12 cellular contexts compared by ENCODE assay signal in the genomic region with DNA sequence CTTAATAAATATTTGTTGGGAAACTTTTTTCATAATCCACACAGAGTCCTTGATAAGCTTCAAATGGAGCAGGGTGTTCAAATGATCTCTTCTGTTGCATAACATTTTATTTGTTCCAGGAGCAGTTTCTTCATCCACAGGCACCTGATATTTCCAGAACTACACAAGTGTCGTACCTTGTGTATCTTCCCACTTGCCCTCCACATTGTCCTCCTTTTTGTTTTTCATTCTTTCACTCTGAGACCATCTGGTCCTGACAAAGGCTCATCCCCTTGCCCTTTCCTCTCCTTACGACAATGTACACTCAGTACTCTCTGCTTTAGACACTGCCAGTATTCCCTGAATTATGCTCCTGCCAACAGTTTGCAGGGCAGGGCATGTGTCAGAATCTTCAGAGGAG. TPM values are rescaled to one million over a fixed set of nuclear protein-coding genes. Genes with fewer than 3 reads are reported as not detected.
DNase-seq lines count a peak whose midpoint lies in the region; ATAC-seq and TF ChIP-seq lines count a peak whose summit lies in the region.
"Had no signal": no experiment of that assay in that cellular context is flagged by ENCODE, and none has a peak within 500 bp of the region (broad histone marks: within the 10 kb centered on the region; RNA-seq: fewer than 3 reads in every experiment).

No MANE protein-coding gene starts in this region.

- H3K9me3 Mint-ChIP-seq in type B pancreatic cell: no peaks in the 10 kb centered on the region
- no peaks in the 10 kb centered on the region for H3K9me3 Mint-ChIP-seq in osteocyte (ENCODE audit: unreplicated experiment)
- no peaks in the 10 kb centered on the region for H3K9me3 Mint-ChIP-seq in activated naive CD8-positive, alpha-beta T cell treated with anti-CD3 and anti-CD28 coated beads, Interleukin-2, amount 50 U/mL, for 24 hours
- H3K9me3 Mint-ChIP-seq: CD8-positive, alpha-beta memory T cell had no signal

- H3K36me3 Mint-ChIP-seq in type B pancreatic cell (no peaks in the 10 kb centered on the region), osteocyte (ENCODE audit: unreplicated experiment) (no peaks in the 10 kb centered on the region)
- no peaks in the 10 kb centered on the region for H3K36me3 Mint-ChIP-seq in activated naive CD8-positive, alpha-beta T cell treated with anti-CD3 and anti-CD28 coated beads, Interleukin-2, amount 50 U/mL, for 24 hours (ENCODE audit: low read depth)
- H3K36me3 Mint-ChIP-seq: CD8-positive, alpha-beta memory T cell had no signal

- H3K27me3 Mint-ChIP-seq in type B pancreatic cell (peaks cover 3% of the 10 kb centered on the region), osteocyte (ENCODE audit: unreplicated experiment) (no peaks in the 10 kb centered on the region)
- peaks cover 7% of the 10 kb centered on the region for H3K27me3 Mint-ChIP-seq in activated naive CD8-positive, alpha-beta T cell treated with anti-CD3 and anti-CD28 coated beads, Interleukin-2, amount 50 U/mL, for 24 hours

- H3K27me3 ChIP-seq in esophagus muscularis mucosa: no peaks in the 10 kb centered on the region
- no peaks in the 10 kb centered on the region for H3K27me3 ChIP-seq in sigmoid colon
- H3K27me3 ChIP-seq: BLaER1 had no signal

- no peaks in the 10 kb centered on the region for H3K9me3 ChIP-seq in esophagus muscularis mucosa
- H3K9me3 ChIP-seq in sigmoid colon: no peaks in the 10 kb centered on the region
- H3K9me3 ChIP-seq: BLaER1, Caco-2 had no signal

- H3K4me1 ChIP-seq in esophagus muscularis mucosa (peaks cover 6 to 60% (median 50%) of the 10 kb centered on the region in 4 donors), sigmoid colon (peaks cover 0 to 56% (median 41%) of the 10 kb centered on the region in 4 donors)

- TF ChIP-seq EP300 in esophagus muscularis mucosa (IDR thresholded peaks at IDR 0.05) (peak; percentile 84), sigmoid colon (IDR thresholded peaks at IDR 0.05) (no peak)

- no peak overlapping the region for H3K4me3 Mint-ChIP-seq in type B pancreatic cell
- H3K4me3 Mint-ChIP-seq in osteocyte (ENCODE audit: unreplicated experiment): no peak overlapping the region
- H3K4me3 Mint-ChIP-seq in activated naive CD8-positive, alpha-beta T cell treated with anti-CD3 and anti-CD28 coated beads, Interleukin-2, amount 50 U/mL, for 24 hours: no peak overlapping the region
- H3K4me3 Mint-ChIP-seq: CD8-positive, alpha-beta memory T cell had no signal

- TF ChIP-seq POLR2A in esophagus muscularis mucosa (IDR thresholded peaks at IDR 0.05; ENCODE audit: low read depth): no peak
- no peak for TF ChIP-seq POLR2A in sigmoid colon (IDR thresholded peaks at IDR 0.05)

- intact Hi-C loops in esophagus muscularis mucosa (cut with DNase I): loop anchor here (10.0 kb wide), 1 partner anchor 138 kb away; no protein-coding TSS in a partner anchor
- intact Hi-C loops in sigmoid colon (cut with DNase I): loop anchor here (10.0 kb wide), 2 partner anchors 212 to 218 kb away; a partner anchor contains a TSS

- H3K36me3 ChIP-seq in esophagus muscularis mucosa: no peaks in the 10 kb centered on the region
- no peaks in the 10 kb centered on the region for H3K36me3 ChIP-seq in sigmoid colon
- H3K36me3 ChIP-seq: BLaER1 had no signal

- H3K4me1 Mint-ChIP-seq in type B pancreatic cell (ENCODE audit: unreplicated experiment) (peaks cover 30% of the 10 kb centered on the region), osteocyte (ENCODE audit: unreplicated experiment) (peaks cover 22% of the 10 kb centered on the region)
- peaks cover 3% of the 10 kb centered on the region for H3K4me1 Mint-ChIP-seq in activated naive CD8-positive, alpha-beta T cell treated with anti-CD3 and anti-CD28 coated beads, Interleukin-2, amount 50 U/mL, for 24 hours

- peak; percentile 86 for ATAC-seq in left lobe of liver
- no peak for ATAC-seq in activated naive CD8-positive, alpha-beta T cell treated with anti-CD3 and anti-CD28 coated beads, Interleukin-2, amount 50 U/mL, for 24 hours

- DNase-seq in esophagus muscularis mucosa (ENCODE audit: extremely low spot score): no peak
- DNase-seq in left lobe of liver (ENCODE audit: low spot score): no peak
- DNase-seq in sigmoid colon: no peak
- DNase-seq in type B pancreatic cell (ENCODE audit: extremely low spot score, unreplicated experiment): no peak
- DNase-seq in osteocyte (ENCODE audit: extremely low spot score, unreplicated experiment): no peak
- no peak for DNase-seq in activated naive CD8-positive, alpha-beta T cell treated with anti-CD3 and anti-CD28 coated beads, Interleukin-2, amount 50 U/mL, for 24 hours
- no peak for DNase-seq in Kasumi-1 (lab: John Stamatoyannopoulos, UW)
- DNase-seq: Caco-2; CD8-positive, alpha-beta memory T cell; DND-41; GDM1 had no signal

- no peak overlapping the region for H3K4me3 ChIP-seq in esophagus muscularis mucosa
- H3K4me3 ChIP-seq in sigmoid colon: no peak overlapping the region
- H3K4me3 ChIP-seq: BLaER1 had no signal

- TF ChIP-seq CTCF in esophagus muscularis mucosa (IDR thresholded peaks at IDR 0.05): no peak
- no peak for TF ChIP-seq CTCF in sigmoid colon (IDR thresholded peaks at IDR 0.05)
- TF ChIP-seq CTCF in type B pancreatic cell (conservative IDR thresholded peaks at IDR 0.05): no peak
- TF ChIP-seq CTCF in osteocyte (IDR thresholded peaks at IDR 0.05): no peak

- H3K27ac ChIP-seq in esophagus muscularis mucosa (replicated peaks in 1 of 4): peak overlapping the region; percentile 50 to 93 (median 61)
- peak overlapping the region; percentile 35 to 99 (median 71) for H3K27ac ChIP-seq in sigmoid colon
- H3K27ac ChIP-seq: BLaER1 had no signal

- H3K27ac Mint-ChIP-seq in type B pancreatic cell (peak overlapping the region; percentile 40), osteocyte (ENCODE audit: unreplicated experiment) (no peak overlapping the region)
- H3K27ac Mint-ChIP-seq in activated naive CD8-positive, alpha-beta T cell treated with anti-CD3 and anti-CD28 coated beads, Interleukin-2, amount 50 U/mL, for 24 hours: no peak overlapping the region
- H3K27ac Mint-ChIP-seq: CD8-positive, alpha-beta memory T cell had no signal

- WGBS in esophagus muscularis mucosa: 56% methylated on average over 2 of the region's 2 CpGs
- WGBS in sigmoid colon, 2 donors: 84 to 94% methylated on average over 2 of the region's 2 CpGs

RNA-seq across cellular contexts. Expression of a gene that starts 5.2 kb away (rescaled TPM):
- total RNA-seq in esophagus muscularis mucosa: 100 to 1,000 TPM; 172 to 259 (median 182) TPM
- total RNA-seq in left lobe of liver: 22.9 TPM
- 100 to 1,000 TPM in 3 of 4 donors, 10 to 100 TPM in 1; 96.3 to 161 (median 115) TPM for total RNA-seq in sigmoid colon
- polyA plus RNA-seq in sigmoid colon: 1 to 10 TPM in 2 of 3 donors, under 1 TPM in 1; 0.69 to 7.9 (median 1.8) TPM
- 64.8 and 93.5 TPM in 2 replicates for total RNA-seq in type B pancreatic cell (ENCODE audit: low replicate concordance)
- 66.6 and 71.7 TPM in 2 replicates for total RNA-seq in osteocyte
